ENCODE assay signal across 1 cellular context in genomic region chr5:126373621-126374416, GRCh38.
TF ChIP-seq lines count a peak whose summit lies in the region.

No MANE protein-coding gene starts in this region.

TF ChIP-seq in K562, 482 proteins besides CTCF, POLR2A, EP300 and RAD21 (continued from another document):
- TF ChIP-seq ZNF609 (CRISPR knock-in tag; IDR thresholded peaks at IDR 0.05; ENCODE audit: borderline replicate concordance) (no peak), CBFA2T3 (IDR thresholded peaks at IDR 0.05) (peak; percentile 24; the same call in 1 of the 2 replicates), CC2D1A (IDR thresholded peaks at IDR 0.05) (no peak)
